Comparison of ENCODE assay signal across 8 cellular contexts in the genomic region with DNA sequence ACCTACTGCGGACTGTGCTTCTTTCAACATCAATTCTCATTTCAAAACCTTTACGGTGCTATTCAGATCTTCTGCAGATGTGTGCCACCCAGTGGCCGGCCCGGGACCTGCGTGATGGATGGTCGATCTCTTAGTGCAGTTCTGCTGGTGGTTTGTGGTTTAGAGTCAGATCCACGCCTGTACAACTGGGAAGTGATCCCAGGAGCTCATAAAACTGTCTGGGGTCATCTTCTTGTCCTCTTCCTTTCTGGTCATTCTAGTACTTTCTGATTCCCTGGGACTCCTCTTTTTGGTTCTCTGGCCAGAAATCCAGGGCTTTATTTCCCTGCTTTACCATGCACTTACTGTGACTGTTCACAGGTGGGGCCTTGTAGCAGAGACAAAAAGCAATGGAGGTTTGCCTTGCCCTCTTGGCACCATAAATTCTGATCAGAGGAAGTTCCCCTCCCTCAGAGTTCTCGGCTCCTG. TPM values are rescaled to one million over a fixed set of nuclear protein-coding genes. Genes with fewer than 3 reads are reported as not detected.
DNase-seq lines count a peak whose midpoint lies in the region; ATAC-seq and TF ChIP-seq lines count a peak whose summit lies in the region.

No MANE protein-coding gene starts in this region.

- no peak overlapping the region for H3K27ac Mint-ChIP-seq in natural killer cell treated with Interleukin-12 subunit alpha and Interleukin-12 subunit beta and Interleukin-15 and Interleukin-18, amount 100 ng/mL, for 72 hours
- no peak overlapping the region for H3K27ac Mint-ChIP-seq in stimulated activated naive B cell treated with anti-CD40 and anti-IgM and Interleukin-4, amounts not matched to agents 10 μg/mL and 1 μg/mL and 100 μg/mL, for 72 hours

- H3K4me1 Mint-ChIP-seq in natural killer cell treated with Interleukin-12 subunit alpha and Interleukin-12 subunit beta and Interleukin-15 and Interleukin-18, amount 100 ng/mL, for 72 hours (ENCODE audit: low read depth in 2 of 2) = peaks cover 8 to 11% of the 10 kb centered on the region in 2 donors
- peaks cover 6 to 10% of the 10 kb centered on the region in 2 donors for H3K4me1 Mint-ChIP-seq in stimulated activated naive B cell treated with anti-CD40 and anti-IgM and Interleukin-4, amounts not matched to agents 10 μg/mL and 1 μg/mL and 100 μg/mL, for 72 hours

- TF ChIP-seq POLR2A in Peyer's patch (IDR thresholded peaks at IDR 0.05) = no peak
- TF ChIP-seq POLR2A in erythroblast (IDR thresholded peaks at IDR 0.05; ENCODE audit: low read length) = no peak

- no peaks in the 10 kb centered on the region for H3K9me3 Mint-ChIP-seq in natural killer cell treated with Interleukin-12 subunit alpha and Interleukin-12 subunit beta and Interleukin-15 and Interleukin-18, amount 100 ng/mL, for 72 hours
- no peaks in the 10 kb centered on the region for H3K9me3 Mint-ChIP-seq in stimulated activated naive B cell treated with anti-CD40 and anti-IgM and Interleukin-4, amounts not matched to agents 10 μg/mL and 1 μg/mL and 100 μg/mL, for 72 hours

- TF ChIP-seq CTCF in BJ (IDR thresholded peaks at IDR 0.05; ENCODE audit: insufficient read depth, low read depth, low read length) (peak; percentile 92), LNCAP (IDR thresholded peaks at IDR 0.05) (peak; percentile 82), Peyer's patch (IDR thresholded peaks at IDR 0.05) (peak; percentile 63 to 92 (median 86))

- CTCF ChIA-PET in BJ (lab: Yijun Ruan, JAX) = interaction anchor here (0.5 to 2.1 kb wide), 19 partner anchors 9 to 292 kb away, joined by 3 to 14 read pairs (median 4); a partner anchor contains a TSS

- H3K36me3 Mint-ChIP-seq in natural killer cell treated with Interleukin-12 subunit alpha and Interleukin-12 subunit beta and Interleukin-15 and Interleukin-18, amount 100 ng/mL, for 72 hours = no peaks in the 10 kb centered on the region
- H3K36me3 Mint-ChIP-seq in stimulated activated naive B cell treated with anti-CD40 and anti-IgM and Interleukin-4, amounts not matched to agents 10 μg/mL and 1 μg/mL and 100 μg/mL, for 72 hours = no peaks in the 10 kb centered on the region

- H3K4me3 Mint-ChIP-seq in natural killer cell treated with Interleukin-12 subunit alpha and Interleukin-12 subunit beta and Interleukin-15 and Interleukin-18, amount 100 ng/mL, for 72 hours = peak overlapping the region; percentile 32
- H3K4me3 Mint-ChIP-seq in stimulated activated naive B cell treated with anti-CD40 and anti-IgM and Interleukin-4, amounts not matched to agents 10 μg/mL and 1 μg/mL and 100 μg/mL, for 72 hours = no peak overlapping the region

- H3K36me3 ChIP-seq in BJ (ENCODE audit: control insufficient read depth, insufficient read depth, low read length) (no peaks in the 10 kb centered on the region), Peyer's patch (no peaks in the 10 kb centered on the region)

- H3K27ac ChIP-seq in Peyer's patch = no peak overlapping the region

- POLR2A ChIA-PET in BJ (lab: Charles Lee) = interaction anchor here (0.6 kb wide), 1 partner anchor 86 kb away, joined by 3 read pairs; a partner anchor contains a TSS

- peak; percentile 87 for DNase-seq in BJ (ENCODE audit: low read depth)
- DNase-seq in Peyer's patch = peak; percentile 87 to 96 (median 91)
- DNase-seq in activated T-cell treated with anti-CD3 and anti-CD28 coated beads, Interleukin-2, amount 50 U/mL, for 1 hour = peak; percentile 82
- peak; percentile 79 to 89 for DNase-seq in erythroblast (lab: John Stamatoyannopoulos, UW)
- peak; percentile 77 for DNase-seq in natural killer cell treated with Interleukin-12 subunit alpha and Interleukin-12 subunit beta and Interleukin-15 and Interleukin-18, amount 100 ng/mL, for 72 hours (ENCODE audit: low spot score)
- peak; percentile 55 for DNase-seq in stimulated activated naive B cell treated with anti-CD40 and anti-IgM and Interleukin-4, amounts not matched to agents 10 μg/mL and 1 μg/mL and 100 μg/mL, for 72 hours

- H3K9me3 ChIP-seq in Peyer's patch = no peaks in the 10 kb centered on the region

- H3K4me3 ChIP-seq in BJ (ENCODE audit: low read depth, low read length) (no peak overlapping the region), Peyer's patch (no peak overlapping the region)

- H3K27me3 Mint-ChIP-seq in natural killer cell treated with Interleukin-12 subunit alpha and Interleukin-12 subunit beta and Interleukin-15 and Interleukin-18, amount 100 ng/mL, for 72 hours = no peaks in the 10 kb centered on the region
- H3K27me3 Mint-ChIP-seq in stimulated activated naive B cell treated with anti-CD40 and anti-IgM and Interleukin-4, amounts not matched to agents 10 μg/mL and 1 μg/mL and 100 μg/mL, for 72 hours = no peaks in the 10 kb centered on the region

- H3K4me1 ChIP-seq in Peyer's patch = no peaks in the 10 kb centered on the region

- no peaks in the 10 kb centered on the region for H3K27me3 ChIP-seq in BJ (ENCODE audit: control insufficient read depth, insufficient read depth, low read length)
- H3K27me3 ChIP-seq in Peyer's patch = no peaks in the 10 kb centered on the region

- peak; percentile 61 for ATAC-seq in GM19397 (IDR thresholded peaks at IDR 0.05; ENCODE audit: unreplicated experiment)
- ATAC-seq in natural killer cell treated with Interleukin-12 subunit alpha and Interleukin-12 subunit beta and Interleukin-15 and Interleukin-18, amount 100 ng/mL, for 72 hours = peak; percentile 89 to 90
- peak; percentile 97 to 99 for ATAC-seq in stimulated activated naive B cell treated with anti-CD40 and anti-IgM and Interleukin-4, amounts not matched to agents 10 μg/mL and 1 μg/mL and 100 μg/mL, for 72 hours (replicated peaks)

RNA-seq across cellular contexts. Expression of a gene that starts 15.8 kb away (rescaled TPM):
- polyA plus RNA-seq in BJ (2011; rRNA removed) = 9.5 and 11.1 TPM in 2 replicates
- polyA minus RNA-seq in BJ (2011; rRNA and poly(A)+ RNA removed) = 19.4 and 23.4 TPM in 2 replicates
- 10 to 100 TPM; 28.1 to 82.1 (median 51.2) TPM for total RNA-seq in Peyer's patch
- 10 to 100 TPM; 38.5 to 64.0 TPM for total RNA-seq in natural killer cell treated with Interleukin-12 subunit alpha and Interleukin-12 subunit beta and Interleukin-15 and Interleukin-18, amount 100 ng/mL, for 72 hours

RNA-seq across cellular contexts. Expression of a gene that starts 16.4 kb away (rescaled TPM):
- 0.12 and 0.20 TPM in 2 replicates for polyA plus RNA-seq in BJ (2011; rRNA removed)
- 0.21 TPM in 1 of 2 replicates, not detected in the other for polyA minus RNA-seq in BJ (2011; rRNA and poly(A)+ RNA removed)
- total RNA-seq in Peyer's patch = 1 to 10 TPM in 1 of 4 donors, not detected in 3; 4.1 TPM
- total RNA-seq in natural killer cell treated with Interleukin-12 subunit alpha and Interleukin-12 subunit beta and Interleukin-15 and Interleukin-18, amount 100 ng/mL, for 72 hours = 1 to 10 TPM; 2.1 to 7.4 TPM
